ENCODE assay signal across 8 cellular contexts in genomic region chr1:181023265-181024057, GRCh38. TPM values are rescaled to one million over a fixed set of nuclear protein-coding genes. Genes with fewer than 3 reads are reported as not detected.
DNase-seq lines count a peak whose midpoint lies in the region; ATAC-seq and TF ChIP-seq lines count a peak whose summit lies in the region.

No MANE protein-coding gene starts in this region.

- H3K4me1 ChIP-seq in endodermal cell (ENCODE audit: control insufficient read depth, insufficient read depth, low read length): no peaks in the 10 kb centered on the region
- no peaks in the 10 kb centered on the region for H3K4me1 ChIP-seq in prostate gland (replicated peaks)

- TF ChIP-seq CTCF in GM06990 (IDR thresholded peaks at IDR 0.05; ENCODE audit: insufficient read depth, low read length, poor library complexity, severe bottlenecking) (no peak), NB4 (IDR thresholded peaks at IDR 0.05; ENCODE audit: low read depth, low read length) (no peak), endodermal cell (conservative IDR thresholded peaks at IDR 0.05) (no peak), prostate gland (IDR thresholded peaks at IDR 0.05) (no peak)

- DNase-seq in GM06990 (ENCODE audit: extremely low read depth, insufficient read length) (no peak), NB4 (ENCODE audit: low read depth) (no peak), endodermal cell (no peak), prostate gland (ENCODE audit: low spot score) (no peak), pons (ENCODE audit: low spot score) (no peak), H4 (ENCODE audit: low spot score) (no peak), NCI-H2081 (lab: John Stamatoyannopoulos, UW) (no peak)

- H3K27ac ChIP-seq in endodermal cell (ENCODE audit: low read depth, low read length): no peak overlapping the region
- H3K27ac ChIP-seq in prostate gland: peak overlapping the region in 1 of 2 donors; percentile 79

- no peaks in the 10 kb centered on the region for H3K9me3 ChIP-seq in endodermal cell (ENCODE audit: control insufficient read depth, low read length)
- no peaks in the 10 kb centered on the region for H3K9me3 ChIP-seq in prostate gland

- peak overlapping the region; percentile 33 for H3K4me3 ChIP-seq in GM06990 (replicated peaks; ENCODE audit: low read depth, low read length)
- peak overlapping the region; percentile 47 for H3K4me3 ChIP-seq in NB4 (ENCODE audit: low read depth, low read length)
- H3K4me3 ChIP-seq in endodermal cell (ENCODE audit: low read length): no peak overlapping the region
- peak overlapping the region; percentile 67 to 91 for H3K4me3 ChIP-seq in prostate gland

- H3K27me3 Mint-ChIP-seq in endodermal cell (ENCODE audit: insufficient read depth): no peaks in the 10 kb centered on the region

- no peak overlapping the region for H3K27ac Mint-ChIP-seq in endodermal cell

- peaks cover 3% of the 10 kb centered on the region for H3K36me3 Mint-ChIP-seq in endodermal cell (ENCODE audit: low read depth)

- H3K36me3 ChIP-seq in GM06990 (ENCODE audit: control insufficient read depth, insufficient read depth, low read length): peaks cover 2% of the 10 kb centered on the region
- no peaks in the 10 kb centered on the region for H3K36me3 ChIP-seq in endodermal cell (ENCODE audit: control insufficient read depth, insufficient read depth, low read length)
- no peaks in the 10 kb centered on the region for H3K36me3 ChIP-seq in prostate gland

- H3K9ac ChIP-seq in endodermal cell (ENCODE audit: extremely low read depth, low read length, poor library complexity, severe bottlenecking): no peak overlapping the region

- H3K4me1 Mint-ChIP-seq in endodermal cell: peaks cover 14% of the 10 kb centered on the region

- no peak for ATAC-seq in GM19467 (IDR thresholded peaks at IDR 0.05; ENCODE audit: unreplicated experiment)

- H3K27me3 ChIP-seq in GM06990 (replicated peaks; ENCODE audit: control insufficient read depth, insufficient read depth, low read length) (no peaks in the 10 kb centered on the region), endodermal cell (ENCODE audit: control insufficient read depth, insufficient read depth, low read length, poor library complexity, severe bottlenecking) (peaks cover 7% of the 10 kb centered on the region), prostate gland (replicated peaks; ENCODE audit: insufficient read depth) (no peaks in the 10 kb centered on the region)

- intact Hi-C loops in prostate gland (cut with DNase I): loop anchor here (2.0 to 10.0 kb wide), 3 partner anchors 65 to 389 kb away; partner anchors contain the start of genes IER5, KIAA1614 and XPR1

- TF ChIP-seq POLR2A in NB4 (IDR thresholded peaks at IDR 0.05; ENCODE audit: extremely low read depth, insufficient read length): no peak
- no peak for TF ChIP-seq POLR2A in prostate gland (IDR thresholded peaks at IDR 0.05)

- no peaks in the 10 kb centered on the region for H3K9me3 Mint-ChIP-seq in endodermal cell

- H3K4me3 Mint-ChIP-seq in endodermal cell: peak overlapping the region; percentile 98

- 85 to 95% methylated on average over 7 to 9 of the region's 10 CpGs for WGBS in endodermal cell (ENCODE audit: insufficient coverage in 1 of 2, insufficient read length in 1 of 2), 2 experiments
- WGBS in prostate gland: 73% methylated on average over 10 of the region's 10 CpGs

RNA-seq across cellular contexts. Expression of gene STX6, which starts 0.8 kb away (rescaled TPM):
- 10 to 100 TPM; 22.4 to 22.8 TPM for total RNA-seq in endodermal cell
- polyA plus RNA-seq in endodermal cell (2013, experiment 1 of 2): 20.4 TPM
- polyA plus RNA-seq in endodermal cell (2013, experiment 2 of 2): 20.1 TPM
- 10 to 100 TPM; 22.8 to 28.1 TPM for total RNA-seq in prostate gland
- 15.2 and 17.7 TPM in 2 replicates for total RNA-seq in H4 (2014; rRNA removed; shearing (Covaris generic))

RNA-seq across cellular contexts. Expression of gene MR1, which starts 10.3 kb away (rescaled TPM):
- total RNA-seq in endodermal cell (under 1 TPM; 0.22 to 0.35 TPM), prostate gland (10 to 100 TPM; 14.3 to 17.5 TPM)
- polyA plus RNA-seq in endodermal cell (2013, experiment 1 of 2): 0.32 TPM
- polyA plus RNA-seq in endodermal cell (2013, experiment 2 of 2): 0.25 TPM
- 11.8 and 11.9 TPM in 2 replicates for total RNA-seq in H4 (2014; rRNA removed; shearing (Covaris generic))
